ENCODE assay signal across 1 cellular context in the genomic region with DNA sequence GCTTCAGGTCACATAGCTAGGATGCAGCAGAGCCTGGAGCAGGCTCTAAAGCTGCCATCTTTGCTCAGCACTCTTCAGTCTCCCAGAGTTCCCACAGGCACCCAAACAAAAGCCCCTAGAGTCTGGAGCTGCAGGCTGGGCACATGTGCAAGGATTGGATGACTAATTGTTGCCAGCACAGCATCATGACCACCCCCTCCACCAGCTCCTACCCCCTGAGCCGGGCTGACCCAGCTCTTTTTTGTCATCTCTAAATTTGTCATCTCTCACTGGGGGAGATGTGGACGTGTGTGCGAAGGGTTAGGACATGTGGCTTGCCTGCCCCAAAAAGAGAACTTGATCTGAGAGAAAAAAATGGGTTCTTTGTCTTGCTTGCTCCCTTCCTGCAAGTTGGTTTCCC.
TF ChIP-seq lines count a peak whose summit lies in the region.

No MANE protein-coding gene starts in this region.

TF ChIP-seq in GM12878, 131 proteins besides CTCF, POLR2A, EP300 and RAD21:
- TF ChIP-seq MYB (IDR thresholded peaks at IDR 0.05; ENCODE audit: borderline replicate concordance, low read depth, low read length) (no peak), CBX3 (IDR thresholded peaks at IDR 0.05; ENCODE audit: borderline replicate concordance, low read depth) (no peak), HDGF (IDR thresholded peaks at IDR 0.05) (no peak), YBX1 (IDR thresholded peaks at IDR 0.05) (no peak), YY1 (IDR thresholded peaks at IDR 0.05; ENCODE audit: low read depth, low read length) (no peak)
